11 cellular contexts compared by ENCODE assay signal in the genomic region with DNA sequence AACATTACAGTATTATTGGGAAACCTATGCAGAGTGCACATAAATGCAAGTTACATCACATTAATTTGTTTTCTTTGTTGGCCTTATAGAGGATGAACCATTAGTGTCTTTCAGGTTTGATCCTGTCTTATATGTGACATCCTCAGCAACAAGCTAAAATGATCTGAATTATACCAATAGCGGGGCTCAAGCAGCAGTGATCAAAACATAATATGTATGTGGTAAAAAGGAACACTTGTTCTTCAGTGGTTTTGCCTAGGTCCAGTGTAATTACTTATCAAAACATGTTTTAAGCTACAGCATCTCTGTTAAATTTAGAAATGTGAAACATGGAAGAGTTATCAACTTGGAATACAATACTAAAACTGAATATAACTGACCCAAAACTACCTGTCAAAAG.
"Had no signal": no experiment of that assay in that cellular context is flagged by ENCODE, and none has a peak within 500 bp of the region (broad histone marks: within the 10 kb centered on the region; RNA-seq: fewer than 3 reads in every experiment).

No MANE protein-coding gene starts in this region.

- H3K4me1 Mint-ChIP-seq: central memory CD8-positive, alpha-beta T cell had no signal

- H3K27me3 ChIP-seq: body of pancreas, neutrophil, upper lobe of right lung had no signal

- H3K4me1 ChIP-seq: body of pancreas, upper lobe of right lung had no signal

- H3K9me3 ChIP-seq: body of pancreas, neutrophil, upper lobe of right lung had no signal

- DNase-seq: activated gamma-delta T cell treated with Interleukin-2 at 50 U/mL for 16 hours; body of pancreas; effector memory CD4-positive, alpha-beta T cell; left ventricle myocardium superior; right cardiac atrium; SHP77 treated with DMSO at 0.1 percent for 48 hours; stimulated activated CD4-positive, alpha-beta T cell treated with anti-CD3 and anti-CD28 coated beads, Interleukin-1b, Interleukin-23, amount 100 ng/mL, for 48 hours; stimulated activated naive CD4-positive, alpha-beta T cell; upper lobe of right lung had no signal

- H3K27ac ChIP-seq: body of pancreas, neutrophil, upper lobe of right lung had no signal

- H3K4me3 ChIP-seq: body of pancreas, upper lobe of right lung had no signal

- H3K27me3 Mint-ChIP-seq: central memory CD8-positive, alpha-beta T cell had no signal

- ATAC-seq: body of pancreas, left ventricle myocardium superior, right cardiac atrium, upper lobe of right lung had no signal

- H3K9me3 Mint-ChIP-seq: central memory CD8-positive, alpha-beta T cell had no signal

- H3K4me3 Mint-ChIP-seq: central memory CD8-positive, alpha-beta T cell had no signal
